ENCODE assay signal across 1 cellular context in the genomic region with DNA sequence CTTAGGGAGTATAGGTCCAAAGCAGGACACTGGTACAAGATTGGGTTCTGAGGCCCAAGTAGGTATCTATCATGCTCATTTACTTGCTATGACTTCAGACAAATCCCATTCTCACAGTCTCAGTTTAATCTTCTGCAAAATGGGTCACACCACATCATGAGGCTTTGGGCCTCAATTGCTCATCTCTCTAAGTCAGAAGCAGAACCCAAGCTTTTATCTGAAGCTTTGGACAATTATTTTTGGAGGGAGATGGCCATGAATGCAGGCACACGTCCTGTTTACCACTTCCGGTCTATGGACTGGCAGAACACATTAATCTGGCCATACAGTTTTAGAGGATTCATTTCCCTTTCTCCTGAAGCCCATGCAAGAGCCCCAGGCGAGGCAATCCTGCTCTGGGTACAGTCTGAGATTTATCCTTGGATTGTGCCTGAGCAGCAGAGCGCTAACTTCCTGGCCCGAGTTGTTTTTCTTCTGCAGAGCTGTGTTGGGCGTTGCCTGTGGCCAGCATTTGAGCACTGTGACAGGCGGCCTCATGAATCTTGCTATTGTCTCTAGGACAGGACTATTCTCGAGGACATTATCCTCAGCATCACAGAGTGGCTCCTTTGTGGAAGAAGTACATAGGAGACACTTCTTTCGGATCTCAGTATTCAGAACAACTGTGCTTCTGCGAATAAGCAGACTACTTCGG.
TF ChIP-seq lines count a peak whose summit lies in the region.

No MANE protein-coding gene starts in this region.

TF ChIP-seq in IMR-90, 13 proteins besides CTCF, POLR2A, EP300 and RAD21:
- TF ChIP-seq MAFK (IDR thresholded peaks at IDR 0.05; ENCODE audit: low read depth, low read length), result no peak
- TF ChIP-seq USF2 (IDR thresholded peaks at IDR 0.05; ENCODE audit: low read depth, low read length), result no peak
- no peak for TF ChIP-seq MAZ (IDR thresholded peaks at IDR 0.05; ENCODE audit: borderline replicate concordance, low read depth, low read length)
- no peak for TF ChIP-seq NFE2L2 (IDR thresholded peaks at IDR 0.05; ENCODE audit: low read depth, low read length)
- TF ChIP-seq MXI1 (IDR thresholded peaks at IDR 0.05; ENCODE audit: borderline replicate concordance, low read depth, low read length), result no peak
- no peak for TF ChIP-seq CEBPB (IDR thresholded peaks at IDR 0.05; ENCODE audit: low read depth, low read length)
- TF ChIP-seq SMC3 (IDR thresholded peaks at IDR 0.05; ENCODE audit: low read depth, low read length), result no peak
- TF ChIP-seq CHD1 (IDR thresholded peaks at IDR 0.05; ENCODE audit: low read depth, low read length), result no peak
- TF ChIP-seq, protein P1, sequence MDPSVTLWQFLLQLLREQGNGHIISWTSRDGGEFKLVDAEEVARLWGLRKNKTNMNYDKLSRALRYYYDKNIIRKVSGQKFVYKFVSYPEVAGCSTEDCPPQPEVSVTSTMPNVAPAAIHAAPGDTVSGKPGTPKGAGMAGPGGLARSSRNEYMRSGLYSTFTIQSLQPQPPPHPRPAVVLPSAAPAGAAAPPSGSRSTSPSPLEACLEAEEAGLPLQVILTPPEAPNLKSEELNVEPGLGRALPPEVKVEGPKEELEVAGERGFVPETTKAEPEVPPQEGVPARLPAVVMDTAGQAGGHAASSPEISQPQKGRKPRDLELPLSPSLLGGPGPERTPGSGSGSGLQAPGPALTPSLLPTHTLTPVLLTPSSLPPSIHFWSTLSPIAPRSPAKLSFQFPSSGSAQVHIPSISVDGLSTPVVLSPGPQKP (IDR thresholded peaks at IDR 0.05; ENCODE audit: borderline replicate concordance, low read depth, low read length), result no peak
- no peak for TF ChIP-seq RCOR1 (IDR thresholded peaks at IDR 0.05; ENCODE audit: insufficient replicate concordance, low read length)
- TF ChIP-seq BHLHE40 (IDR thresholded peaks at IDR 0.05; ENCODE audit: low read depth, low read length), result no peak
- TF ChIP-seq FOS (IDR thresholded peaks at IDR 0.05; ENCODE audit: low read depth, low read length), result no peak
- no peak for TF ChIP-seq RFX5 (IDR thresholded peaks at IDR 0.05; ENCODE audit: low read depth, low read length)
